14 cellular contexts compared by ENCODE assay signal in the genomic region with DNA sequence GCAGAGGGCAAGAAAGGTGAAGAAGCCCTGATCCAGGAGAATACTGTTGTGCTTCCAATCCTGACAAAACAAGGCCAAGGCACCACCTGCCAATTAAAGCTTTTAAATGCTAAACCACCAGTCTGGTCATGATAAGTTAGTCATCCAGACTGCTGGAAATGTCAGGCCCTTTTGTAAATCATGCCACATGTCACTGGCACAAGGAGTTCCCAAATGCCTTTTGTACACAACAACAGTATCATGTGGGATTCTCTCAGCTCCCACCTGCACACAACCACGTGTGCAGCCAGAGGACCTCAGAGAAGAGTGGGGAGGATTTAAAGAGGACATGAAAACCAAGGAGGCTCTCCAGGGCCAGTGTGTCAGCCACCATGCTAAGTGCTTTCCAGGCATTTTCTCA.
DNase-seq lines count a peak whose midpoint lies in the region; ATAC-seq and TF ChIP-seq lines count a peak whose summit lies in the region.
"Had no signal": no experiment of that assay in that cellular context is flagged by ENCODE, and none has a peak within 500 bp of the region (broad histone marks: within the 10 kb centered on the region; RNA-seq: fewer than 3 reads in every experiment).

No MANE protein-coding gene starts in this region.

- H3K27me3 ChIP-seq in body of pancreas, result no peaks in the 10 kb centered on the region
- H3K27me3 ChIP-seq in right cardiac atrium (ENCODE audit: control insufficient read depth, insufficient read depth), result no peaks in the 10 kb centered on the region

- H3K9me3 ChIP-seq in body of pancreas (no peaks in the 10 kb centered on the region), right cardiac atrium (ENCODE audit: control insufficient read depth, low read length) (no peaks in the 10 kb centered on the region)

- peaks cover 0 to 1% of the 10 kb centered on the region in 2 donors for H3K36me3 ChIP-seq in body of pancreas (replicated peaks in 1 of 2; ENCODE audit: insufficient read depth in 1 of 2, low read depth in 2 of 2)

- 11 to 23% methylated on average over 1 of the region's 1 CpG for WGBS in body of pancreas, 2 donors
- 44% methylated on average over 1 of the region's 1 CpG for WGBS in right cardiac atrium

- H3K27ac ChIP-seq in body of pancreas, result peak overlapping the region in 1 of 4 donors; percentile 38
- peak overlapping the region; percentile 77 for H3K27ac ChIP-seq in right cardiac atrium (ENCODE audit: low read length)

- TF ChIP-seq POLR2A in body of pancreas (IDR thresholded peaks at IDR 0.05), result no peak

- H3K4me3 ChIP-seq in body of pancreas, result no peak overlapping the region
- H3K4me3 ChIP-seq in right cardiac atrium (ENCODE audit: low read length), result no peak overlapping the region
- H3K4me3 ChIP-seq: GM12878 had no signal

- intact Hi-C loops in body of pancreas (cut with DNase I), result no loop called here
- intact Hi-C loops in right cardiac atrium (cut with DNase I), result no loop called here

- TF ChIP-seq CTCF in body of pancreas (IDR thresholded peaks at IDR 0.05), result no peak

- H3K4me1 ChIP-seq in body of pancreas (peaks cover 21% of the 10 kb centered on the region), right cardiac atrium (ENCODE audit: control insufficient read depth, insufficient read depth, low read length) (peaks cover 4% of the 10 kb centered on the region)

- DNase-seq in DMS 273 (lab: John Stamatoyannopoulos, UW; ENCODE audit: unreplicated experiment) (peak; percentile 63), NCI-H1417 (lab: John Stamatoyannopoulos, UW) (peak in 2 of 3 experiments; percentile 67 to 89), body of pancreas (peak in 3 of 4 donors; percentile 16 to 25 (median 22)), right cardiac atrium (no peak), NCI-H187 treated with DMSO at 0.1 percent for 48 hours (lab: John Stamatoyannopoulos, UW) (no peak)
- DNase-seq: activated CD4-positive, alpha-beta memory T cell treated with anti-CD3 and anti-CD28 coated beads, Interleukin-2, amount 10 ng/mL, durations not matched to agents 7 days and 5 days; KBM-7; NCI-H526; stimulated activated CD4-positive, alpha-beta T cell treated with anti-CD3 and anti-CD28 coated beads, Interleukin-12 subunit alpha, Interleukin-12 subunit beta, amount 100 ng/mL, for 4 hours; T-helper 1 cell had no signal

- no peak for ATAC-seq in body of pancreas
- ATAC-seq in right cardiac atrium, result peak; percentile 22 to 57
- ATAC-seq in GM21737 (IDR thresholded peaks at IDR 0.05; ENCODE audit: unreplicated experiment), result no peak
- no peak for ATAC-seq in HG03025 (IDR thresholded peaks at IDR 0.05; ENCODE audit: low FRiP score, unreplicated experiment)
- no peak for ATAC-seq in HG03521 (IDR thresholded peaks at IDR 0.05; ENCODE audit: unreplicated experiment)
- ATAC-seq: GM12878 had no signal

Comparison
In these comparisons a context has a peak if more than half of its experiments do, and no peak if none do; other contexts are left out.
1. DNase-seq: peak in DMS 273 (single experiment), NCI-H1417 (2 of 3) and body of pancreas (3 of 4); none in right cardiac atrium (0 of 3) and NCI-H187 treated with DMSO at 0.1 percent for 48 hours (single experiment).
2. ATAC-seq: peak in right cardiac atrium (2 of 2); none in body of pancreas (single experiment), GM21737 (single experiment), HG03025 (single experiment) and HG03521 (single experiment).